In the genomic region with DNA sequence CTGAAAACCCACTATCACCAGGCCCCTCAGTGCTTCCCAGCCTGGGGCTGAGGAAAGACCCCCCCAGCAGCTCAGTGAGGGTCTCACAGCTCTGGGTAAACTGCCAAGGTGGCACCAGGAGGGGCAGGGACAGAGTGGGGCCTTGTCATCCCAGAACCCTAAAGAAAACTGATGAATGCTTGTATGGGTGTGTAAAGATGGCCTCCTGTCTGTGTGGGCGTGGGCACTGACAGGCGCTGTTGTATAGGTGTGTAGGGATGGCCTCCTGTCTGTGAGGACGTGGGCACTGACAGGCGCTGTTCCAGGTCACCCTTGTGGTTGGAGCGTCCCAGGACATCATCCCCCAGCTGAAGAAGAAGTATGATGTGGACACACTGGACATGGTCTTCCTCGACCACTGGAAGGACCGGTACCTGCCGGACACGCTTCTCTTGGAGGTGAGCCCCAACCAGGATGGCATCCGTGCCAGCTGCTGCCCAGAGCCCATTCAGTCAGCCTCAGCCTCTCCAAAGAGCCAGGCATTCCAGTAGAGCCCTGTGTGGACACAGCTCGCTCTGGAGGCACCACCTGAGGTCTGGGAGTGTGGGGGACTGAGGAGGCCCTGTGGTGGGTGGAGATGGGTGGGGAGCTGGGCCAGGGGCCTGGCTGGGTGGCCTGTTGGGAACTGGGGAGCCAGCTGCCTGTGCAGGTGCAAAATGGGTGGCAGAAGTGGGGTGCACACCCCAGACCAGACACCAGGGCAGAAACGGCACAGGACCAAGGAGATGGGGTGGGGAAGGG, we compare ENCODE assay signal across 3 cellular contexts.
TF ChIP-seq lines count a peak whose summit lies in the region.

No MANE protein-coding gene starts in this region.

TF ChIP-seq in GM23338, 12 proteins besides CTCF, POLR2A, EP300 and RAD21 (continues in another document):
- TF ChIP-seq JUNB (IDR thresholded peaks at IDR 0.05; ENCODE audit: unreplicated experiment) (no peak), STAT1 (IDR thresholded peaks at IDR 0.05; ENCODE audit: unreplicated experiment) (no peak), POLR2AphosphoS5 (IDR thresholded peaks at IDR 0.05; ENCODE audit: low read depth) (no peak), EZH2 (IDR thresholded peaks at IDR 0.05; ENCODE audit: low read depth, unreplicated experiment) (no peak), CREB1 (CRISPR knock-in tag; IDR thresholded peaks at IDR 0.05; ENCODE audit: low read depth) (no peak), NANOG (IDR thresholded peaks at IDR 0.05; ENCODE audit: borderline replicate concordance) (no peak)
- TF ChIP-seq, protein P1, sequence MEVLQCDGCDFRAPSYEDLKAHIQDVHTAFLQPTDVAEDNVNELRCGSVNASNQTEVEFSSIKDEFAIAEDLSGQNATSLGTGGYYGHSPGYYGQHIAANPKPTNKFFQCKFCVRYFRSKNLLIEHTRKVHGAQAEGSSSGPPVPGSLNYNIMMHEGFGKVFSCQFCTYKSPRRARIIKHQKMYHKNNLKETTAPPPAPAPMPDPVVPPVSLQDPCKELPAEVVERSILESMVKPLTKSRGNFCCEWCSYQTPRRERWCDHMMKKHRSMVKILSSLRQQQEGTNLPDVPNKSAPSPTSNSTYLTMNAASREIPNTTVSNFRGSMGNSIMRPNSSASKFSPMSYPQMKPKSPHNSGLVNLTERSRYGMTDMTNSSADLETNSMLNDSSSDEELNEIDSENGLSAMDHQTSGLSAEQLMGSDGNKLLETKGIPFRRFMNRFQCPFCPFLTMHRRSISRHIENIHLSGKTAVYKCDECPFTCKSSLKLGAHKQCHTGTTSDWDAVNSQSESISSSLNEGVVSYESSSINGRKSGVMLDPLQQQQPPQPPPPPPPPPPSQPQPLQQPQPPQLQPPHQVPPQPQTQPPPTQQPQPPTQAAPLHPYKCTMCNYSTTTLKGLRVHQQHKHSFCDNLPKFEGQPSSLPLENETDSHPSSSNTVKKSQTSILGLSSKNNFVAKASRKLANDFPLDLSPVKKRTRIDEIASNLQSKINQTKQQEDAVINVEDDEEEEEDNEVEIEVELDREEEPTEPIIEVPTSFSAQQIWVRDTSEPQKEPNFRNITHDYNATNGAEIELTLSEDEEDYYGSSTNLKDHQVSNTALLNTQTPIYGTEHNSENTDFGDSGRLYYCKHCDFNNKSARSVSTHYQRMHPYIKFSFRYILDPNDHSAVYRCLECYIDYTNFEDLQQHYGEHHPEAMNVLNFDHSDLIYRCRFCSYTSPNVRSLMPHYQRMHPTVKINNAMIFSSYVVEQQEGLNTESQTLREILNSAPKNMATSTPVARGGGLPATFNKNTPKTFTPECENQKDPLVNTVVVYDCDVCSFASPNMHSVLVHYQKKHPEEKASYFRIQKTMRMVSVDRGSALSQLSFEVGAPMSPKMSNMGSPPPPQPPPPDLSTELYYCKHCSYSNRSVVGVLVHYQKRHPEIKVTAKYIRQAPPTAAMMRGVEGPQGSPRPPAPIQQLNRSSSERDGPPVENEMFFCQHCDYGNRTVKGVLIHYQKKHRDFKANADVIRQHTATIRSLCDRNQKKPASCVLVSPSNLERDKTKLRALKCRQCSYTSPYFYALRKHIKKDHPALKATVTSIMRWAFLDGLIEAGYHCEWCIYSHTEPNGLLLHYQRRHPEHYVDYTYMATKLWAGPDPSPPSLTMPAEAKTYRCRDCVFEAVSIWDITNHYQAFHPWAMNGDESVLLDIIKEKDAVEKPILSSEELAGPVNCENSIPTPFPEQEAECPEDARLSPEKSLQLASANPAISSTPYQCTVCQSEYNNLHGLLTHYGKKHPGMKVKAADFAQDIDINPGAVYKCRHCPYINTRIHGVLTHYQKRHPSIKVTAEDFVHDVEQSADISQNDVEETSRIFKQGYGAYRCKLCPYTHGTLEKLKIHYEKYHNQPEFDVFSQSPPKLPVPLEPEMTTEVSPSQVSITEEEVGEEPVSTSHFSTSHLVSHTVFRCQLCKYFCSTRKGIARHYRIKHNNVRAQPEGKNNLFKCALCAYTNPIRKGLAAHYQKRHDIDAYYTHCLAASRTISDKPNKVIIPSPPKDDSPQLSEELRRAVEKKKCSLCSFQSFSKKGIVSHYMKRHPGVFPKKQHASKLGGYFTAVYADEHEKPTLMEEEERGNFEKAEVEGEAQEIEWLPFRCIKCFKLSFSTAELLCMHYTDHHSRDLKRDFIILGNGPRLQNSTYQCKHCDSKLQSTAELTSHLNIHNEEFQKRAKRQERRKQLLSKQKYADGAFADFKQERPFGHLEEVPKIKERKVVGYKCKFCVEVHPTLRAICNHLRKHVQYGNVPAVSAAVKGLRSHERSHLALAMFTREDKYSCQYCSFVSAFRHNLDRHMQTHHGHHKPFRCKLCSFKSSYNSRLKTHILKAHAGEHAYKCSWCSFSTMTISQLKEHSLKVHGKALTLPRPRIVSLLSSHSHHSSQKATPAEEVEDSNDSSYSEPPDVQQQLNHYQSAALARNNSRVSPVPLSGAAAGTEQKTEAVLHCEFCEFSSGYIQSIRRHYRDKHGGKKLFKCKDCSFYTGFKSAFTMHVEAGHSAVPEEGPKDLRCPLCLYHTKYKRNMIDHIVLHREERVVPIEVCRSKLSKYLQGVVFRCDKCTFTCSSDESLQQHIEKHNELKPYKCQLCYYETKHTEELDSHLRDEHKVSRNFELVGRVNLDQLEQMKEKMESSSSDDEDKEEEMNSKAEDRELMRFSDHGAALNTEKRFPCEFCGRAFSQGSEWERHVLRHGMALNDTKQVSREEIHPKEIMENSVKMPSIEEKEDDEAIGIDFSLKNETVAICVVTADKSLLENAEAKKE (CRISPR knock-in tag; IDR thresholded peaks at IDR 0.05) = no peak

TF ChIP-seq in K562, 482 proteins besides CTCF, POLR2A, EP300 and RAD21 (continues in another document):
- TF ChIP-seq POLR2G (IDR thresholded peaks at IDR 0.05; ENCODE audit: low read depth, low read length) (peak; percentile 79), PRMT5 (CRISPR knock-in tag; IDR thresholded peaks at IDR 0.05) (0 out of 2 replicates have a peak, but pooled peaks have one; percentile 41), STAT5A (IDR thresholded peaks at IDR 0.05; ENCODE audit: borderline replicate concordance, low read length) (no peak), EWSR1 (IDR thresholded peaks at IDR 0.05; ENCODE audit: borderline replicate concordance, low read depth, partially characterized antibody) (no peak), MYNN (IDR thresholded peaks at IDR 0.05) (0 out of 2 replicates have a peak, but pooled peaks have one; percentile 39), MYNN (CRISPR knock-in tag; IDR thresholded peaks at IDR 0.05) (no peak), CEBPB (tag; IDR thresholded peaks at IDR 0.05) (no peak), BHLHE40 (IDR thresholded peaks at IDR 0.05; ENCODE audit: low read length) (peak; percentile 17; the same call in 1 of the 2 replicates), ZNF146 (CRISPR knock-in tag; IDR thresholded peaks at IDR 0.05; ENCODE audit: unreplicated experiment) (peak; percentile 2), TCF7L2 (IDR thresholded peaks at IDR 0.05; ENCODE audit: low read depth, low read length) (0 out of 2 replicates have a peak, but pooled peaks have one; percentile 30), OTX1 (CRISPR knock-in tag; IDR thresholded peaks at IDR 0.05) (no peak)
- TF ChIP-seq, protein P2, sequence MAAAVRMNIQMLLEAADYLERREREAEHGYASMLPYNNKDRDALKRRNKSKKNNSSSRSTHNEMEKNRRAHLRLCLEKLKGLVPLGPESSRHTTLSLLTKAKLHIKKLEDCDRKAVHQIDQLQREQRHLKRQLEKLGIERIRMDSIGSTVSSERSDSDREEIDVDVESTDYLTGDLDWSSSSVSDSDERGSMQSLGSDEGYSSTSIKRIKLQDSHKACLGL (CRISPR knock-in tag; IDR thresholded peaks at IDR 0.05; ENCODE audit: borderline replicate concordance, poor library complexity, severe bottlenecking) = no peak

TF ChIP-seq in liver, 16 proteins besides CTCF, POLR2A, EP300 and RAD21:
- TF ChIP-seq JUND (IDR thresholded peaks at IDR 0.05) (no peak), ZBTB33 (IDR thresholded peaks at IDR 0.05) (no peak), MAX (IDR thresholded peaks at IDR 0.05) (no peak), TAF1 (conservative IDR thresholded peaks at IDR 0.05) (no peak), SP1 (IDR thresholded peaks at IDR 0.05) (no peak), HNF4A (conservative IDR thresholded peaks at IDR 0.05) (no peak), HNF4G (IDR thresholded peaks at IDR 0.05) (no peak), FOXA1 (IDR thresholded peaks at IDR 0.05) (no peak), YY1 (IDR thresholded peaks at IDR 0.05) (no peak), NR2F2 (IDR thresholded peaks at IDR 0.05) (no peak)
- TF ChIP-seq, protein P3, sequence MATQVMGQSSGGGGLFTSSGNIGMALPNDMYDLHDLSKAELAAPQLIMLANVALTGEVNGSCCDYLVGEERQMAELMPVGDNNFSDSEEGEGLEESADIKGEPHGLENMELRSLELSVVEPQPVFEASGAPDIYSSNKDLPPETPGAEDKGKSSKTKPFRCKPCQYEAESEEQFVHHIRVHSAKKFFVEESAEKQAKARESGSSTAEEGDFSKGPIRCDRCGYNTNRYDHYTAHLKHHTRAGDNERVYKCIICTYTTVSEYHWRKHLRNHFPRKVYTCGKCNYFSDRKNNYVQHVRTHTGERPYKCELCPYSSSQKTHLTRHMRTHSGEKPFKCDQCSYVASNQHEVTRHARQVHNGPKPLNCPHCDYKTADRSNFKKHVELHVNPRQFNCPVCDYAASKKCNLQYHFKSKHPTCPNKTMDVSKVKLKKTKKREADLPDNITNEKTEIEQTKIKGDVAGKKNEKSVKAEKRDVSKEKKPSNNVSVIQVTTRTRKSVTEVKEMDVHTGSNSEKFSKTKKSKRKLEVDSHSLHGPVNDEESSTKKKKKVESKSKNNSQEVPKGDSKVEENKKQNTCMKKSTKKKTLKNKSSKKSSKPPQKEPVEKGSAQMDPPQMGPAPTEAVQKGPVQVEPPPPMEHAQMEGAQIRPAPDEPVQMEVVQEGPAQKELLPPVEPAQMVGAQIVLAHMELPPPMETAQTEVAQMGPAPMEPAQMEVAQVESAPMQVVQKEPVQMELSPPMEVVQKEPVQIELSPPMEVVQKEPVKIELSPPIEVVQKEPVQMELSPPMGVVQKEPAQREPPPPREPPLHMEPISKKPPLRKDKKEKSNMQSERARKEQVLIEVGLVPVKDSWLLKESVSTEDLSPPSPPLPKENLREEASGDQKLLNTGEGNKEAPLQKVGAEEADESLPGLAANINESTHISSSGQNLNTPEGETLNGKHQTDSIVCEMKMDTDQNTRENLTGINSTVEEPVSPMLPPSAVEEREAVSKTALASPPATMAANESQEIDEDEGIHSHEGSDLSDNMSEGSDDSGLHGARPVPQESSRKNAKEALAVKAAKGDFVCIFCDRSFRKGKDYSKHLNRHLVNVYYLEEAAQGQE (IDR thresholded peaks at IDR 0.05) = no peak
- TF ChIP-seq, protein P4, sequence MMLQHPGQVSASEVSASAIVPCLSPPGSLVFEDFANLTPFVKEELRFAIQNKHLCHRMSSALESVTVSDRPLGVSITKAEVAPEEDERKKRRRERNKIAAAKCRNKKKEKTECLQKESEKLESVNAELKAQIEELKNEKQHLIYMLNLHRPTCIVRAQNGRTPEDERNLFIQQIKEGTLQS (IDR thresholded peaks at IDR 0.05) = no peak
